ENCODE assay signal across 8 cellular contexts in the genomic region with DNA sequence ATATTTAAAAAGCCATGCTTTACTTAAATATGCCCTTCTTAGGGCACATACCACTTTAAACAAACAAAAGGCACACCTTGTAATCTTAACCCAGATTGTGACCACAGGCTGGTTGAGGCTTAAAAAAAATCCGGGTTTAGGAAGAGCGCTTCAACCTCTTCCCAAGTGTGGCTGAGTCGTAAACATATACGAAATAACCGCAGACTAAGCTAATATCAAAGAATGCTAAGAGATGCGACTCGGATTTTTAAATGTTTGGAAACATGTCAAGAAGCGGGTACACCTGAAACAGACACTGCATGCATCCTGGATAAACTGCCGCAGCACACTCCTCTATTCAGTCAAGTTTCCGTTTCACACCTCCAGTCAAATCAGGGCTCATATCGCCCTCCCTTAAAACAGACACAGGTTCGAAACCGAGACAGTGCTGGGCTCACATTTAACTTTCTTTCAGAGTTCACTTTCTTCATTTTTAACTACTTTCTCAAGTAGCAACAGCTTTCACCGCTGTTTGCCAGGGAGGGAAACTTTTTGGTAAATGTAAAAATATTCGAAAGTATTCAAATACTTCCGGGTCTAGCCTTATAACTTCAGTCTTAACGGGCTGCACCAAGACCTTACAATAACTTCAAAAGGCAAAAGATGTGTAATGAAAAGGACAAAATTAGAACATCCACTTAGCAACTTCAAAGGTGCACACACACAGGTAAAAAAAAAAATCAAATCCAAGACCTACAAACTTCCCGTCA. TPM values are rescaled to one million over a fixed set of nuclear protein-coding genes. Genes with fewer than 3 reads are reported as not detected.
DNase-seq lines count a peak whose midpoint lies in the region; TF ChIP-seq lines count a peak whose summit lies in the region.

No MANE protein-coding gene starts in this region.

- H3K9me3 Mint-ChIP-seq in activated T-helper 1 cell treated with anti-CD3 and anti-CD28 coated beads, Interleukin-12 subunit alpha, Interleukin-12 subunit beta, Interleukin-2, Interleukin-4 antibody, amounts not matched to agents 30 ng/mL and 10 ng/mL and 1 ng/mL, durations not matched to agents 14 hours and 24 hours and 36 hours: no peaks in the 10 kb centered on the region

- peaks cover 28% of the 10 kb centered on the region for H3K36me3 Mint-ChIP-seq in activated T-helper 1 cell treated with anti-CD3 and anti-CD28 coated beads, Interleukin-12 subunit alpha, Interleukin-12 subunit beta, Interleukin-2, Interleukin-4 antibody, amounts not matched to agents 30 ng/mL and 10 ng/mL and 1 ng/mL, durations not matched to agents 14 hours and 24 hours and 36 hours (ENCODE audit: low read depth)

- H3K9me3 ChIP-seq in HEK293 (ENCODE audit: control insufficient read depth, insufficient read depth, low read depth, low read length): no peaks in the 10 kb centered on the region
- no peaks in the 10 kb centered on the region for H3K9me3 ChIP-seq in hepatocyte (ENCODE audit: low read depth)
- H3K9me3 ChIP-seq in spleen: peaks cover 0 to 5% (median 0%) of the 10 kb centered on the region in 8 donors

- H3K27me3 Mint-ChIP-seq in activated T-helper 1 cell treated with anti-CD3 and anti-CD28 coated beads, Interleukin-12 subunit alpha, Interleukin-12 subunit beta, Interleukin-2, Interleukin-4 antibody, amounts not matched to agents 30 ng/mL and 10 ng/mL and 1 ng/mL, durations not matched to agents 14 hours and 24 hours and 36 hours (ENCODE audit: insufficient read depth): peaks cover 4% of the 10 kb centered on the region

- H3K27ac ChIP-seq in HEK293 (ENCODE audit: extremely low read depth, low read depth, low read length) (peak overlapping the region; percentile 98), hepatocyte (peak overlapping the region; percentile 100), spleen (peak overlapping the region; percentile 85 to 98 (median 96))

- no peak; the same call in 1 of the 2 replicates for TF ChIP-seq CTCF in HEK293 (tag by site-specific recombination; IDR thresholded peaks at IDR 0.05)
- no peak for TF ChIP-seq CTCF in NB4 (IDR thresholded peaks at IDR 0.05; ENCODE audit: low read depth, low read length)
- TF ChIP-seq CTCF in hepatocyte (IDR thresholded peaks at IDR 0.05; ENCODE audit: poor library complexity): no peak
- no peak for TF ChIP-seq CTCF in spleen (IDR thresholded peaks at IDR 0.05 in 8 of 11, conservative IDR thresholded peaks at IDR 0.05 in 3 of 11)

- H3K4me2 ChIP-seq in hepatocyte: peak overlapping the region; percentile 87

- peaks cover 12 to 40% of the 10 kb centered on the region in 2 experiments for H3K36me3 ChIP-seq in HEK293 (ENCODE audit: control insufficient read depth in 2 of 2, insufficient read depth in 1 of 2, low read length in 2 of 2)
- no peaks in the 10 kb centered on the region for H3K36me3 ChIP-seq in hepatocyte (replicated peaks; ENCODE audit: insufficient read depth, low read depth)
- peaks cover 0 to 26% (median 1%) of the 10 kb centered on the region in 6 donors for H3K36me3 ChIP-seq in spleen

- peaks cover 35% of the 10 kb centered on the region for H4K20me1 ChIP-seq in hepatocyte (ENCODE audit: insufficient read depth, poor library complexity, severe bottlenecking)

- H3K27ac Mint-ChIP-seq in activated T-helper 1 cell treated with anti-CD3 and anti-CD28 coated beads, Interleukin-12 subunit alpha, Interleukin-12 subunit beta, Interleukin-2, Interleukin-4 antibody, amounts not matched to agents 30 ng/mL and 10 ng/mL and 1 ng/mL, durations not matched to agents 14 hours and 24 hours and 36 hours: peak overlapping the region; percentile 91

- CTCF ChIA-PET in HEK293 (lab: Yijun Ruan, JAX): interaction anchor here (0.6 to 0.7 kb wide), 2 partner anchors 97 to 221 kb away, joined by 3 to 6 read pairs; no protein-coding TSS in a partner anchor

- H2AFZ ChIP-seq in hepatocyte: peak overlapping the region; percentile 85

- H3K27me3 ChIP-seq in hepatocyte (peaks cover 4% of the 10 kb centered on the region), spleen (replicated peaks in 1 of 7) (no peaks in the 10 kb centered on the region)

- DNase-seq in NCI-H1694 treated with DMSO at 0.1 percent for 48 hours (lab: John Stamatoyannopoulos, UW): peak; percentile 21
- no peak for DNase-seq in NCI-H1694 (lab: John Stamatoyannopoulos, UW)
- peak; percentile 46 for DNase-seq in NB4 (ENCODE audit: low read depth)
- peak; percentile 39 for DNase-seq in activated T-helper 1 cell treated with anti-CD3 and anti-CD28 coated beads, Interleukin-12 subunit alpha, Interleukin-12 subunit beta, Interleukin-2, Interleukin-4 antibody, amounts not matched to agents 30 ng/mL and 10 ng/mL and 1 ng/mL, durations not matched to agents 14 hours and 24 hours and 36 hours (ENCODE audit: low spot score)
- DNase-seq in hepatocyte (ENCODE audit: low spot score): no peak
- DNase-seq in spleen: no peak
- no peak for DNase-seq in NCI-H1048 (lab: John Stamatoyannopoulos, UW)

- H3K9me2 ChIP-seq in hepatocyte (replicated peaks; ENCODE audit: insufficient read depth): no peaks in the 10 kb centered on the region

- TF ChIP-seq POLR2A in NB4 (IDR thresholded peaks at IDR 0.05; ENCODE audit: extremely low read depth, insufficient read length) (no peak), spleen (IDR thresholded peaks at IDR 0.05) (no peak)

- intact Hi-C loops in activated T-helper 1 cell treated with anti-CD3 and anti-CD28 coated beads, Interleukin-12 subunit alpha, Interleukin-12 subunit beta, Interleukin-2, Interleukin-4 antibody, amounts not matched to agents 30 ng/mL and 10 ng/mL and 1 ng/mL, durations not matched to agents 14 hours and 24 hours and 36 hours (cut with micrococcal nuclease): loop anchor here (1.0 to 10.0 kb wide), 8 partner anchors 22 to 1949 kb away; a partner anchor contains a TSS
- intact Hi-C loops in spleen (cut with DNase I; ENCODE audit: low total_unique reads): loop anchor here (5.0 kb wide), 1 partner anchor 101 kb away; no protein-coding TSS in a partner anchor

- WGBS in hepatocyte (ENCODE audit: low lambda C conversion rate, missing lambda C conversion rate): 5% methylated on average over 18 of the region's 18 CpGs
- 3 to 4% (median 3%) methylated on average over 18 of the region's 18 CpGs for WGBS in spleen, 5 donors

- peak overlapping the region; percentile 87 for H3K4me3 Mint-ChIP-seq in activated T-helper 1 cell treated with anti-CD3 and anti-CD28 coated beads, Interleukin-12 subunit alpha, Interleukin-12 subunit beta, Interleukin-2, Interleukin-4 antibody, amounts not matched to agents 30 ng/mL and 10 ng/mL and 1 ng/mL, durations not matched to agents 14 hours and 24 hours and 36 hours

- H3K79me2 ChIP-seq in hepatocyte: peaks cover 60% of the 10 kb centered on the region

- H3K4me3 ChIP-seq in HEK293 (ENCODE audit: low read depth, low read length): peak overlapping the region; percentile 95
- peak overlapping the region; percentile 93 for H3K4me3 ChIP-seq in NB4 (ENCODE audit: low read depth, low read length)
- H3K4me3 ChIP-seq in hepatocyte: peak overlapping the region; percentile 94
- H3K4me3 ChIP-seq in spleen: peak overlapping the region; percentile 74 to 97 (median 92)

- POLR2A ChIA-PET in HEK293 (lab: Yijun Ruan, JAX): no interaction called here

- peaks cover 20% of the 10 kb centered on the region for H3K4me1 ChIP-seq in HEK293 (ENCODE audit: control insufficient read depth, insufficient read depth, low read length)
- peaks cover 9% of the 10 kb centered on the region for H3K4me1 ChIP-seq in hepatocyte (ENCODE audit: insufficient read depth)
- H3K4me1 ChIP-seq in spleen: peaks cover 30 to 65% (median 50%) of the 10 kb centered on the region in 6 donors

- H3K4me1 Mint-ChIP-seq in activated T-helper 1 cell treated with anti-CD3 and anti-CD28 coated beads, Interleukin-12 subunit alpha, Interleukin-12 subunit beta, Interleukin-2, Interleukin-4 antibody, amounts not matched to agents 30 ng/mL and 10 ng/mL and 1 ng/mL, durations not matched to agents 14 hours and 24 hours and 36 hours (ENCODE audit: low read depth): peaks cover 49% of the 10 kb centered on the region

TF ChIP-seq in HEK293, 187 proteins besides CTCF, POLR2A, EP300 and RAD21 (continues in another document):
- TF ChIP-seq ZNF654 (tag by site-specific recombination; IDR thresholded peaks at IDR 0.05; ENCODE audit: low read depth): 0 out of 2 replicates have a peak, but pooled peaks have one; percentile 1
- no peak for TF ChIP-seq ZNF266 (tag by site-specific recombination; IDR thresholded peaks at IDR 0.05; ENCODE audit: low read depth)
- peak; percentile 11; the same call in 1 of the 2 replicates for TF ChIP-seq ZNF2 (tag by site-specific recombination; IDR thresholded peaks at IDR 0.05)
- TF ChIP-seq ZSCAN16 (tag by site-specific recombination; IDR thresholded peaks at IDR 0.05): no peak
- TF ChIP-seq ZNF146 (tag by site-specific recombination; IDR thresholded peaks at IDR 0.05): no peak
- no peak for TF ChIP-seq ZNF157 (tag by site-specific recombination; IDR thresholded peaks at IDR 0.05)
- TF ChIP-seq ZNF394 (tag by site-specific recombination; IDR thresholded peaks at IDR 0.05; ENCODE audit: borderline replicate concordance): 0 out of 2 replicates have a peak, but pooled peaks have one; percentile 13

RNA-seq across cellular contexts. Expression of a gene that starts 1.3 kb away (rescaled TPM):
- 163 and 170 TPM in 2 replicates for total RNA-seq in activated T-helper 1 cell treated with anti-CD3 and anti-CD28 coated beads, Interleukin-12 subunit alpha, Interleukin-12 subunit beta, Interleukin-2, Interleukin-4 antibody, amounts not matched to agents 30 ng/mL and 10 ng/mL and 1 ng/mL, durations not matched to agents 14 hours and 24 hours and 36 hours
- total RNA-seq in hepatocyte: 70.8 and 81.3 TPM in 2 replicates
- 39.9 and 61.0 TPM in 2 replicates for polyA plus RNA-seq in hepatocyte
- 100 to 1,000 TPM in 2 of 7 donors, 10 to 100 TPM in 5; 67.4 to 133 (median 79.3) TPM for total RNA-seq in spleen
- polyA plus RNA-seq in spleen: 10 to 100 TPM; 27.4 to 52.4 (median 43.1) TPM

Comparison
In these comparisons a context has a peak if more than half of its experiments do, and no peak if none do; other contexts are left out.
1. DNase-seq: peak in NCI-H1694 treated with DMSO at 0.1 percent for 48 hours (single experiment), NB4 (single experiment) and activated T-helper 1 cell treated with anti-CD3 and anti-CD28 coated beads, Interleukin-12 subunit alpha, Interleukin-12 subunit beta, Interleukin-2, Interleukin-4 antibody, amounts not matched to agents 30 ng/mL and 10 ng/mL and 1 ng/mL, durations not matched to agents 14 hours and 24 hours and 36 hours (single experiment); none in NCI-H1694 (single experiment), hepatocyte (single experiment), spleen (single experiment) and NCI-H1048 (single experiment).
2. Peak in every context shown above with its lines, with median percentiles within 50 percentile points of each other: H3K27ac ChIP-seq and H3K4me3 ChIP-seq.